Comparison of ENCODE assay signal across 19 cellular contexts in the genomic region with DNA sequence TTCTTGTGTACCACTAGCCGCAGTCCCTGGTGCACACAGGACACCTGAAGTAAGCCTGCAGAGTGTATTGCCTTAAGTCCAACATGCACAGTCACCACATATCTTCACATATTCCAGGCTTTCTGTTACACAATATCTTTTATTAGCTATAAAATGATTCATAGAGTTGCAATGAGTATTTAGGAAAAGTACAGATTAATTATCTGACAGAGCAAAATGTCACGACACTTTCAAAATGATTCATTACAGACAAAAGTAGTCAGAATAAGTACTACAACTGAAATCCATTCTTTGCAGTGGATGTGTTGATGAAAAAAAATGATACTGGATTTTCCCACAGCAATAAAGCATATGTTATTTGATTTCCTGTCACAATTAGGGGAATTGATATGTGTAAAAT.
DNase-seq lines count a peak whose midpoint lies in the region; ATAC-seq, FAIRE-seq and TF ChIP-seq lines count a peak whose summit lies in the region.
"Had no signal": no experiment of that assay in that cellular context is flagged by ENCODE, and none has a peak within 500 bp of the region (broad histone marks: within the 10 kb centered on the region; RNA-seq: fewer than 3 reads in every experiment).

No MANE protein-coding gene starts in this region.

- no peak for ATAC-seq in GM19467 (IDR thresholded peaks at IDR 0.05; ENCODE audit: unreplicated experiment)
- ATAC-seq: GM12878; stimulated activated naive CD8-positive, alpha-beta T cell treated with anti-CD3 and anti-CD28 coated beads, Interleukin-15, amount 100 ng/mL, for 72 hours had no signal

- DNase-seq in EL, result peak; percentile 79
- DNase-seq in M059J (ENCODE audit: low read depth), result peak; percentile 77
- peak; percentile 56 for DNase-seq in choroid plexus epithelial cell (ENCODE audit: low read depth)
- peak; percentile 17 for DNase-seq in putamen (ENCODE audit: low spot score)
- DNase-seq in H54 (ENCODE audit: insufficient read length, low spot score), result no peak
- no peak for DNase-seq in NCI-H2171 (lab: John Stamatoyannopoulos, UW)
- DNase-seq in NCI-H2227 treated with DMSO at 0.1 percent for 48 hours (lab: John Stamatoyannopoulos, UW), result no peak
- DNase-seq: activated CD4-positive, alpha-beta T cell treated with anti-CD3 and anti-CD28 coated beads for 4 hours; activated naive CD4-positive, alpha-beta T cell treated with anti-CD3 and anti-CD28 coated beads, Interleukin-2, amount 10 ng/mL, durations not matched to agents 7 days and 5 days; DMS79; endodermal cell; MG63; NCI-H2081; NCI-H774; ovary; spleen; stimulated activated naive CD8-positive, alpha-beta T cell treated with anti-CD3 and anti-CD28 coated beads, Interleukin-15, amount 100 ng/mL, for 72 hours had no signal

- no peak for TF ChIP-seq CTCF in choroid plexus epithelial cell (conservative IDR thresholded peaks at IDR 0.05; ENCODE audit: low read depth, low read length)

- no peak for TF ChIP-seq POLR2A in H54 (IDR thresholded peaks at IDR 0.05; ENCODE audit: low read depth, low read length)

- H3K4me3 ChIP-seq in choroid plexus epithelial cell (ENCODE audit: low read depth, low read length), result no peak overlapping the region
- H3K4me3 ChIP-seq: GM12878, MG63, ovary, spleen had no signal

- no peak for FAIRE-seq in H54 (lab: Jason Lieb, UNC)
- FAIRE-seq: GM12878 had no signal

Comparison
In these comparisons a context has a peak if more than half of its experiments do, and no peak if none do; other contexts are left out.
1. DNase-seq: peak in EL (single experiment), M059J (single experiment), choroid plexus epithelial cell (single experiment) and putamen (single experiment); none in H54 (single experiment), NCI-H2171 (single experiment) and NCI-H2227 treated with DMSO at 0.1 percent for 48 hours (single experiment).